Comparison of ENCODE assay signal across 18 cellular contexts in genomic region chr15:63489352-63489751, GRCh38. TPM values are rescaled to one million over a fixed set of nuclear protein-coding genes. Genes with fewer than 3 reads are reported as not detected.
DNase-seq lines count a peak whose midpoint lies in the region; ATAC-seq, FAIRE-seq and TF ChIP-seq lines count a peak whose summit lies in the region.
"Had no signal": no experiment of that assay in that cellular context is flagged by ENCODE, and none has a peak within 500 bp of the region (broad histone marks: within the 10 kb centered on the region; RNA-seq: fewer than 3 reads in every experiment).

No MANE protein-coding gene starts in this region.

- H3K36me3 ChIP-seq in HEK293 (ENCODE audit: control insufficient read depth in 2 of 2, insufficient read depth in 1 of 2, low read length in 2 of 2) (no peaks in the 10 kb centered on the region), K562 (ENCODE audit: control insufficient read depth, insufficient read depth, low read length) (no peaks in the 10 kb centered on the region), upper lobe of left lung (no peaks in the 10 kb centered on the region), uterus (no peaks in the 10 kb centered on the region)
- H3K36me3 ChIP-seq: BE2C had no signal

- no peak for DNase-seq in K562 (ENCODE audit: extremely low read depth in 1 of 4, low spot score in 3 of 4)
- peak; percentile 7 for DNase-seq in osteocyte (ENCODE audit: extremely low spot score, unreplicated experiment)
- no peak for DNase-seq in upper lobe of left lung
- no peak for DNase-seq in GM13977 (ENCODE audit: low spot score)
- no peak for DNase-seq in uterus
- DNase-seq in activated T-cell treated with anti-CD3 and anti-CD28 coated beads, Interleukin-2, amount 50 U/mL, for 24 hours: no peak
- no peak for DNase-seq in 8988T
- DNase-seq: ACHN; BE2C; CD4-positive, alpha-beta memory T cell; DMS79 treated with DMSO at 0.1 percent for 48 hours; GF-D8; HCEC 1CT had no signal

- no peaks in the 10 kb centered on the region for H4K20me1 ChIP-seq in K562 (replicated peaks; ENCODE audit: control insufficient read depth, insufficient read depth, low read length)

- H3K4me3 ChIP-seq in HEK293 (ENCODE audit: low read depth, low read length): no peak overlapping the region
- H3K4me3 ChIP-seq in K562: no peak overlapping the region
- H3K4me3 ChIP-seq in upper lobe of left lung: no peak overlapping the region
- H3K4me3 ChIP-seq in uterus: no peak overlapping the region
- H3K4me3 ChIP-seq: GM23338 had no signal

- in situ Hi-C loops in K562 (cut with MboI): no loop called here
- in situ Hi-C loops in GM13977 (cut with MboI; ENCODE audit: low pct_unique_long_range_greater_than_20kb, low sequenced_read_pairs, unreplicated experiment): loop anchor here (25.0 kb wide), 1 partner anchor 398 kb away; no protein-coding TSS in a partner anchor

- no peaks in the 10 kb centered on the region for H3K36me3 Mint-ChIP-seq in osteocyte (ENCODE audit: unreplicated experiment)
- no peaks in the 10 kb centered on the region for H3K36me3 Mint-ChIP-seq in activated T-cell treated with anti-CD3 and anti-CD28 coated beads, Interleukin-2, amount 50 U/mL, for 24 hours (ENCODE audit: low read depth)

- TF ChIP-seq EP300 in K562 (IDR thresholded peaks at IDR 0.05; ENCODE audit: low read length) (no peak), upper lobe of left lung (IDR thresholded peaks at IDR 0.05) (no peak)

- H2AFZ ChIP-seq in K562 (ENCODE audit: low read depth, low read length): no peak overlapping the region
- H2AFZ ChIP-seq: GM23338 had no signal

- H3K27me3 ChIP-seq in K562 (ENCODE audit: control insufficient read depth in 2 of 2, insufficient read depth in 2 of 2, low read length in 2 of 2) (no peaks in the 10 kb centered on the region), upper lobe of left lung (no peaks in the 10 kb centered on the region), uterus (no peaks in the 10 kb centered on the region)
- H3K27me3 ChIP-seq: BE2C had no signal

- TF ChIP-seq CTCF in HEK293 (tag by site-specific recombination; IDR thresholded peaks at IDR 0.05) (no peak), K562 (IDR thresholded peaks at IDR 0.05 in 2 of 3, conservative IDR thresholded peaks at IDR 0.05 in 1 of 3; ENCODE audit: insufficient read depth in 2 of 3, low read depth in 1 of 3, low read length in 3 of 3) (no peak), osteocyte (IDR thresholded peaks at IDR 0.05) (no peak), upper lobe of left lung (IDR thresholded peaks at IDR 0.05) (no peak), GM13977 (IDR thresholded peaks at IDR 0.05; ENCODE audit: extremely low read depth, insufficient read depth, missing control alignments) (no peak), uterus (IDR thresholded peaks at IDR 0.05) (no peak)

- H3K9me3 Mint-ChIP-seq in osteocyte (ENCODE audit: unreplicated experiment): no peaks in the 10 kb centered on the region
- no peaks in the 10 kb centered on the region for H3K9me3 Mint-ChIP-seq in activated T-cell treated with anti-CD3 and anti-CD28 coated beads, Interleukin-2, amount 50 U/mL, for 24 hours
- H3K9me3 Mint-ChIP-seq: GM23338 had no signal

- H3K9me3 ChIP-seq in HEK293 (ENCODE audit: control insufficient read depth, insufficient read depth, low read depth, low read length): no peaks in the 10 kb centered on the region
- no peaks in the 10 kb centered on the region for H3K9me3 ChIP-seq in K562 (replicated peaks; ENCODE audit: control insufficient read depth, insufficient read depth, low read depth, low read length)
- no peaks in the 10 kb centered on the region for H3K9me3 ChIP-seq in upper lobe of left lung
- no peaks in the 10 kb centered on the region for H3K9me3 ChIP-seq in uterus
- H3K9me3 ChIP-seq: BE2C had no signal

- H3K4me1 ChIP-seq in HEK293 (ENCODE audit: control insufficient read depth, insufficient read depth, low read length): peaks cover 11% of the 10 kb centered on the region
- H3K4me1 ChIP-seq in K562 (replicated peaks in 1 of 2; ENCODE audit: control insufficient read depth in 2 of 2, insufficient read depth in 2 of 2, low read length in 2 of 2): peaks cover 1 to 9% of the 10 kb centered on the region in 2 experiments; a peak in 3 of 5 replicates
- H3K4me1 ChIP-seq in upper lobe of left lung: peaks cover 16 to 40% (median 27%) of the 10 kb centered on the region in 4 donors
- H3K4me1 ChIP-seq in uterus: no peaks in the 10 kb centered on the region
- H3K4me1 ChIP-seq: BE2C had no signal

- H3K27ac ChIP-seq in HEK293 (ENCODE audit: extremely low read depth, low read depth, low read length) (no peak overlapping the region), K562 (ENCODE audit: extremely low read depth, low read depth, low read length) (no peak overlapping the region), upper lobe of left lung (peak overlapping the region; percentile 22 to 86 (median 60)), uterus (no peak overlapping the region)
- H3K27ac ChIP-seq: C4-2B had no signal

- H3K27ac Mint-ChIP-seq in osteocyte (ENCODE audit: unreplicated experiment): no peak overlapping the region
- H3K27ac Mint-ChIP-seq in activated T-cell treated with anti-CD3 and anti-CD28 coated beads, Interleukin-2, amount 50 U/mL, for 24 hours: no peak overlapping the region
- H3K27ac Mint-ChIP-seq: GM23338 had no signal

- peaks cover 11% of the 10 kb centered on the region for H3K4me1 Mint-ChIP-seq in osteocyte (ENCODE audit: unreplicated experiment)
- peaks cover 72% of the 10 kb centered on the region for H3K4me1 Mint-ChIP-seq in activated T-cell treated with anti-CD3 and anti-CD28 coated beads, Interleukin-2, amount 50 U/mL, for 24 hours (ENCODE audit: low read depth)

- no peak overlapping the region for H3K4me2 ChIP-seq in K562 (ENCODE audit: insufficient read depth, low read length)
- H3K4me2 ChIP-seq: GM23338 had no signal

- TF ChIP-seq RAD21 in K562 (CRISPR knock-in tag; conservative IDR thresholded peaks at IDR 0.05 in 1 of 2, IDR thresholded peaks at IDR 0.05 in 1 of 2): no peak

- H3K4me3 Mint-ChIP-seq in osteocyte (ENCODE audit: unreplicated experiment): no peak overlapping the region
- no peak overlapping the region for H3K4me3 Mint-ChIP-seq in activated T-cell treated with anti-CD3 and anti-CD28 coated beads, Interleukin-2, amount 50 U/mL, for 24 hours
- H3K4me3 Mint-ChIP-seq: CD4-positive, alpha-beta memory T cell; GM23338 had no signal

- 67% methylated on average over 5 of the region's 5 CpGs for WGBS in K562 (ENCODE audit: insufficient coverage, low coverage, missing lambda C conversion rate)
- 79 to 94% methylated on average over 5 of the region's 5 CpGs for WGBS in upper lobe of left lung, 2 donors

- H3K79me2 ChIP-seq in K562 (ENCODE audit: control insufficient read depth, insufficient read depth, low read length): no peaks in the 10 kb centered on the region

- peaks cover 8% of the 10 kb centered on the region for H3K27me3 Mint-ChIP-seq in osteocyte (ENCODE audit: unreplicated experiment)
- H3K27me3 Mint-ChIP-seq in activated T-cell treated with anti-CD3 and anti-CD28 coated beads, Interleukin-2, amount 50 U/mL, for 24 hours: no peaks in the 10 kb centered on the region
- H3K27me3 Mint-ChIP-seq: CD4-positive, alpha-beta memory T cell had no signal

- POLR2A ChIA-PET in HEK293 (lab: Yijun Ruan, JAX) (no interaction called here), K562 (lab: Yijun Ruan, JAX) (interaction anchor here (0.6 to 2.3 kb wide), 2 partner anchors 9 to 21 kb away, joined by 3 to 12 read pairs; no protein-coding TSS in a partner anchor)

- ATAC-seq in K562: no peak
- no peak for ATAC-seq in upper lobe of left lung (ENCODE audit: low FRiP score in 2 of 2)
- ATAC-seq: GM23338 had no signal

- intact Hi-C loops in K562 (cut with micrococcal nuclease): loop anchor here (5.0 kb wide), 1 partner anchor 108 kb away; the partner anchor contains the start of gene FBXL22
- intact Hi-C loops in uterus (cut with DNase I; ENCODE audit: low total_unique reads): no loop called here

- CTCF ChIA-PET in HEK293 (lab: Yijun Ruan, JAX) (interaction anchor here (1.2 kb wide), 1 partner anchor 22 kb away, joined by 3 read pairs; no protein-coding TSS in a partner anchor), K562 (lab: Yijun Ruan, JAX; ENCODE audit: low intra/inter-chr PET ratio) (no interaction called here)

- no TSS peak for BruUV-seq in K562 (replicated peaks; lab: Mats Ljungman, UMichigan)

- TF ChIP-seq POLR2A in K562 (conservative IDR thresholded peaks at IDR 0.05) (no peak), upper lobe of left lung (IDR thresholded peaks at IDR 0.05) (no peak), uterus (IDR thresholded peaks at IDR 0.05) (no peak)

- FAIRE-seq in K562 (lab: Jason Lieb, UNC): no peak
- FAIRE-seq: A204.1, H54 had no signal

- no peak overlapping the region for H3K9ac ChIP-seq in K562 (ENCODE audit: insufficient read depth in 1 of 2, low read depth in 2 of 2, low read length in 2 of 2)

- H3K9me1 ChIP-seq in K562 (ENCODE audit: control insufficient read depth, insufficient read depth, low read length): no peaks in the 10 kb centered on the region

TF ChIP-seq in HEK293, 187 proteins besides CTCF, POLR2A, EP300 and RAD21 (continues in another document):
- TF ChIP-seq ZNF423 (tag by site-specific recombination; IDR thresholded peaks at IDR 0.05) (no peak), ZNF121 (tag by site-specific recombination; IDR thresholded peaks at IDR 0.05) (peak; percentile 78)

RNA-seq across cellular contexts. Expression of gene USP3, which starts 15.0 kb away (rescaled TPM):
- total RNA-seq in K562 (2011; cell fraction: chromatin; rRNA removed; ENCODE audit: low replicate concordance): 55.7 and 143 TPM in 2 replicates
- 31.0 and 37.8 TPM in 2 replicates for total RNA-seq in K562 (2011; cell fraction: nucleolus; rRNA removed)
- total RNA-seq in K562 (2011; cell fraction: nucleoplasm; rRNA removed): 72.7 and 100 TPM in 2 replicates
- 21.7 and 31.2 TPM in 2 replicates for total RNA-seq in K562 (2014; rRNA removed)
- 49.7 and 50.3 TPM in 2 replicates for total RNA-seq in K562 (2014; rRNA removed; fragmentation: Illumina TruSeq; extraction: Trizol)
- total RNA-seq in K562 (2015; rRNA removed; fragmentation: Illumina TruSeq; extraction: Trizol): 44.6 and 46.1 TPM in 2 replicates
- 48.8 and 54.3 TPM in 2 replicates for total RNA-seq in K562 (2021)
- 17.3 and 23.1 TPM in 2 replicates for polyA plus RNA-seq in K562 (2011; rRNA removed)
- polyA plus RNA-seq in K562 (2011; cell fraction: cytosol; rRNA removed): 12.0 and 15.1 TPM in 2 replicates
- polyA plus RNA-seq in K562 (2011; cell fraction: nucleus; rRNA removed): 47.4 and 78.4 TPM in 2 replicates
- 29.3 and 55.6 TPM in 2 replicates for polyA plus RNA-seq in K562 (2012)
- 38.7 and 42.8 TPM in 2 replicates for polyA plus RNA-seq in K562 (2014; fragmentation: Illumina TruSeq; extraction: Trizol)
- 10 to 100 TPM; 24.3 to 34.8 TPM for polyA plus RNA-seq in K562 (2014; fragmentation: Nextera tagmentation; extraction: Ambion mirVana)
- polyA plus RNA-seq in K562 (2014; rRNA removed): 19.5 and 21.2 TPM in 2 replicates
- 35.6 and 53.7 TPM in 2 replicates for polyA minus RNA-seq in K562 (2011; rRNA and poly(A)+ RNA removed)
- polyA minus RNA-seq in K562 (2011; cell fraction: cytosol; rRNA and poly(A)+ RNA removed): 23.0 and 36.5 TPM in 2 replicates
- 50.5 and 79.3 TPM in 2 replicates for polyA minus RNA-seq in K562 (2011; cell fraction: nucleus; rRNA and poly(A)+ RNA removed)
- total RNA-seq in osteocyte: 41.2 and 45.9 TPM in 2 replicates
- total RNA-seq in upper lobe of left lung: 10 to 100 TPM; 45.7 to 87.0 (median 63.8) TPM
- total RNA-seq in uterus: 10 to 100 TPM; 26.5 to 96.3 (median 65.8) TPM

Comparison
In these comparisons a context has a peak if more than half of its experiments do, and no peak if none do; other contexts are left out.
1. H3K27ac ChIP-seq: peak in upper lobe of left lung (4 of 4); none in HEK293 (single experiment), K562 (single experiment) and uterus (0 of 2).
2. Of the 44 proteins assayed by ChIP-seq in both K562 and HEK293: peak only in K562: none; only in HEK293: none; in both: ZNF121; in neither: 43.